In the genomic region with DNA sequence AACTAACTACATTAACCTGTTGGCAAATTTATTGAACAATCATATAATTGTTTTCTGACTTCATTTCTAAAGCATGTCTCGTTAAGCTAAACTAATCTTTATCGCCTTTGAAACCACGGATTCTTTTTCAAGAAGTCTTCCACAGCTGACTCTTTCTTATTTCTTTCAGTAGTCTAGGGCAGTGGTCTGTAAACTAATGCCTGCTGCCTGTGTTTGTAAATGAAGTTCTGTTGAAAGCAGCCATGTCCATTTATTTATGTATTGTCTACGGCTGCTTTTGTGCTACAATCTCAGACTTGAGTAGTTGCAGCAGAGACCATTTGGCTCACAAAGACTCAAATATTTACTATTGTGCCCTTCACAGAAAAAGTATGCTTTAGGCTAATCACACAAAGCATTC, we compare ENCODE assay signal across 20 cellular contexts.
"Had no signal": no experiment of that assay in that cellular context is flagged by ENCODE, and none has a peak within 500 bp of the region (broad histone marks: within the 10 kb centered on the region; RNA-seq: fewer than 3 reads in every experiment).

No MANE protein-coding gene starts in this region.

- H3K36me3 Mint-ChIP-seq: natural killer cell had no signal

- H3K4me1 Mint-ChIP-seq: endodermal cell, natural killer cell had no signal

- H3K27me3 ChIP-seq: ascending aorta, gastrocnemius medialis, tibial nerve had no signal

- H3K9me3 ChIP-seq: ascending aorta, gastrocnemius medialis, lower lobe of right lung, tibial nerve had no signal

- H3K4me3 ChIP-seq: ascending aorta, gastrocnemius medialis, lower lobe of right lung, tibial nerve had no signal

- H3K27ac Mint-ChIP-seq: activated T-cell treated with anti-CD3 and anti-CD28 coated beads, Interleukin-2, amount 50 U/mL, for 72 hours; endodermal cell; natural killer cell had no signal

- ATAC-seq: activated T-cell treated with anti-CD3 and anti-CD28 coated beads, Interleukin-2, amount 50 U/mL, for 72 hours; gastrocnemius medialis; lower lobe of right lung; natural killer cell had no signal

- DNase-seq: activated CD4-positive, alpha-beta T cell treated with anti-CD3 and anti-CD28 coated beads, Interleukin-2, amount 50 U/mL, for 1 hour; activated CD4-positive, CD25-positive, alpha-beta regulatory T cell treated with anti-CD3 and anti-CD28 coated beads, Interleukin-2, amount 50 U/mL, for 72 hours; activated CD8-positive, alpha-beta memory T cell treated with anti-CD3 and anti-CD28 coated beads, Interleukin-2, amount 50 U/mL, for 48 hours; activated effector memory CD4-positive, alpha-beta T cell treated with anti-CD3 and anti-CD28 coated beads, Interleukin-2, amount 50 U/mL, for 16 hours; activated naive CD4-positive, alpha-beta T cell treated with anti-CD3 and anti-CD28 coated beads, Interleukin-2, amount 50 U/mL, for 16 hours; activated T-cell treated with anti-CD3 and anti-CD28 coated beads, Interleukin-2, amount 50 U/mL, for 72 hours; endodermal cell; erythroblast; gastrocnemius medialis; head of caudate nucleus; lower lobe of right lung; natural killer cell; occipital lobe; stimulated activated CD4-positive, alpha-beta T cell treated with anti-CD3 and anti-CD28 coated beads, Interleukin-2, amount 100 ng/mL, for 24 hours; stimulated activated naive CD4-positive, alpha-beta T cell treated with Interleukin-2 at 50 U/mL for 16 hours; SW 1271; T-helper 2 cell had no signal

- H3K36me3 ChIP-seq: ascending aorta, gastrocnemius medialis, lower lobe of right lung, tibial nerve had no signal

- H3K4me3 Mint-ChIP-seq: activated T-cell treated with anti-CD3 and anti-CD28 coated beads, Interleukin-2, amount 50 U/mL, for 72 hours; endodermal cell; natural killer cell had no signal

- H3K27ac ChIP-seq: ascending aorta, lower lobe of right lung, VCaP had no signal

- H3K9me3 Mint-ChIP-seq: activated T-cell treated with anti-CD3 and anti-CD28 coated beads, Interleukin-2, amount 50 U/mL, for 72 hours; endodermal cell; natural killer cell had no signal
